1 cellular context compared by ENCODE assay signal in the genomic region with DNA sequence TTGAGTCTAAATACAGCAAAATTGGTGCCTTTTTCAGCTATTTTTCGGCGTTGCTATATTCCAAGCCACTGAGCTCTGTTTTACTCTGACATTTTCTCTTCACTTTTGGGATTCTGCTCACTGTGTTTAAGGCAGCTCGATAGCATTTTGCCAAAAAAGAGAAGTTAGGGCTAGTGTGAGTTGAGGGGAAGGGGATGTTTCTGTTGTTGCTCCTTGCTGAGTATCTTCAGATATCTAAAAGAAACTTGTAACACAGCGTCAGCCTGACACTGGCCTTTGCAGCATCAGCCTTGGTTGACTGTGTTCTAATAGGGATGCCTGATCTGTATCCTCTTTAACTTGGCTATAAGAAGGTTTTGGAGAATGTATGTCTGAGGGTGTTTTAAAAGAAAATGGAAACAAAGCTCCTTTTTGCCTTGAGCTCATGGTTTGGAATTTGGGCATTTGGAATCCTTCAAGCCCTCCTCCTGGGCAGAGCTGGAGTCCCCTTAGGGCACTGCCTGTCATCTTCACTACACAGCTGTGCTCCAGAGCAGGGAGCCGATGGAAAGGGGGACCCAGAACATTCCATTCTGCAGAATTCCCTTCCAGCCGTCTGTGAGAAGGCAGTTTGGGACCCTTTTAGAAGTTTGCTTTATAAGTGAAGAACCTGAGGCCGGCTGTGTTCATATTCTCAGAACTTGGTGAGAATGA.
TF ChIP-seq lines count a peak whose summit lies in the region.

No MANE protein-coding gene starts in this region.

TF ChIP-seq in WTC11, 78 proteins besides CTCF, POLR2A, EP300 and RAD21:
- TF ChIP-seq, protein P1, sequence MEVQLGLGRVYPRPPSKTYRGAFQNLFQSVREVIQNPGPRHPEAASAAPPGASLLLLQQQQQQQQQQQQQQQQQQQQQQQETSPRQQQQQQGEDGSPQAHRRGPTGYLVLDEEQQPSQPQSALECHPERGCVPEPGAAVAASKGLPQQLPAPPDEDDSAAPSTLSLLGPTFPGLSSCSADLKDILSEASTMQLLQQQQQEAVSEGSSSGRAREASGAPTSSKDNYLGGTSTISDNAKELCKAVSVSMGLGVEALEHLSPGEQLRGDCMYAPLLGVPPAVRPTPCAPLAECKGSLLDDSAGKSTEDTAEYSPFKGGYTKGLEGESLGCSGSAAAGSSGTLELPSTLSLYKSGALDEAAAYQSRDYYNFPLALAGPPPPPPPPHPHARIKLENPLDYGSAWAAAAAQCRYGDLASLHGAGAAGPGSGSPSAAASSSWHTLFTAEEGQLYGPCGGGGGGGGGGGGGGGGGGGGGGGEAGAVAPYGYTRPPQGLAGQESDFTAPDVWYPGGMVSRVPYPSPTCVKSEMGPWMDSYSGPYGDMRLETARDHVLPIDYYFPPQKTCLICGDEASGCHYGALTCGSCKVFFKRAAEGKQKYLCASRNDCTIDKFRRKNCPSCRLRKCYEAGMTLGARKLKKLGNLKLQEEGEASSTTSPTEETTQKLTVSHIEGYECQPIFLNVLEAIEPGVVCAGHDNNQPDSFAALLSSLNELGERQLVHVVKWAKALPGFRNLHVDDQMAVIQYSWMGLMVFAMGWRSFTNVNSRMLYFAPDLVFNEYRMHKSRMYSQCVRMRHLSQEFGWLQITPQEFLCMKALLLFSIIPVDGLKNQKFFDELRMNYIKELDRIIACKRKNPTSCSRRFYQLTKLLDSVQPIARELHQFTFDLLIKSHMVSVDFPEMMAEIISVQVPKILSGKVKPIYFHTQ (CRISPR knock-in tag; IDR thresholded peaks at IDR 0.05): no peak
- TF ChIP-seq GRHL2 (CRISPR knock-in tag; IDR thresholded peaks at IDR 0.05; ENCODE audit: insufficient replicate concordance, severe bottlenecking) (no peak), KAT7 (CRISPR knock-in tag; IDR thresholded peaks at IDR 0.05; ENCODE audit: borderline replicate concordance) (no peak), RORB (CRISPR knock-in tag; IDR thresholded peaks at IDR 0.05) (no peak), ZNF121 (CRISPR knock-in tag; IDR thresholded peaks at IDR 0.05) (no peak)
- TF ChIP-seq, protein P2, sequence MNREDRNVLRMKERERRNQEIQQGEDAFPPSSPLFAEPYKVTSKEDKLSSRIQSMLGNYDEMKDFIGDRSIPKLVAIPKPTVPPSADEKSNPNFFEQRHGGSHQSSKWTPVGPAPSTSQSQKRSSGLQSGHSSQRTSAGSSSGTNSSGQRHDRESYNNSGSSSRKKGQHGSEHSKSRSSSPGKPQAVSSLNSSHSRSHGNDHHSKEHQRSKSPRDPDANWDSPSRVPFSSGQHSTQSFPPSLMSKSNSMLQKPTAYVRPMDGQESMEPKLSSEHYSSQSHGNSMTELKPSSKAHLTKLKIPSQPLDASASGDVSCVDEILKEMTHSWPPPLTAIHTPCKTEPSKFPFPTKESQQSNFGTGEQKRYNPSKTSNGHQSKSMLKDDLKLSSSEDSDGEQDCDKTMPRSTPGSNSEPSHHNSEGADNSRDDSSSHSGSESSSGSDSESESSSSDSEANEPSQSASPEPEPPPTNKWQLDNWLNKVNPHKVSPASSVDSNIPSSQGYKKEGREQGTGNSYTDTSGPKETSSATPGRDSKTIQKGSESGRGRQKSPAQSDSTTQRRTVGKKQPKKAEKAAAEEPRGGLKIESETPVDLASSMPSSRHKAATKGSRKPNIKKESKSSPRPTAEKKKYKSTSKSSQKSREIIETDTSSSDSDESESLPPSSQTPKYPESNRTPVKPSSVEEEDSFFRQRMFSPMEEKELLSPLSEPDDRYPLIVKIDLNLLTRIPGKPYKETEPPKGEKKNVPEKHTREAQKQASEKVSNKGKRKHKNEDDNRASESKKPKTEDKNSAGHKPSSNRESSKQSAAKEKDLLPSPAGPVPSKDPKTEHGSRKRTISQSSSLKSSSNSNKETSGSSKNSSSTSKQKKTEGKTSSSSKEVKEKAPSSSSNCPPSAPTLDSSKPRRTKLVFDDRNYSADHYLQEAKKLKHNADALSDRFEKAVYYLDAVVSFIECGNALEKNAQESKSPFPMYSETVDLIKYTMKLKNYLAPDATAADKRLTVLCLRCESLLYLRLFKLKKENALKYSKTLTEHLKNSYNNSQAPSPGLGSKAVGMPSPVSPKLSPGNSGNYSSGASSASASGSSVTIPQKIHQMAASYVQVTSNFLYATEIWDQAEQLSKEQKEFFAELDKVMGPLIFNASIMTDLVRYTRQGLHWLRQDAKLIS (CRISPR knock-in tag; IDR thresholded peaks at IDR 0.05; ENCODE audit: borderline replicate concordance): no peak
- TF ChIP-seq, protein P3, sequence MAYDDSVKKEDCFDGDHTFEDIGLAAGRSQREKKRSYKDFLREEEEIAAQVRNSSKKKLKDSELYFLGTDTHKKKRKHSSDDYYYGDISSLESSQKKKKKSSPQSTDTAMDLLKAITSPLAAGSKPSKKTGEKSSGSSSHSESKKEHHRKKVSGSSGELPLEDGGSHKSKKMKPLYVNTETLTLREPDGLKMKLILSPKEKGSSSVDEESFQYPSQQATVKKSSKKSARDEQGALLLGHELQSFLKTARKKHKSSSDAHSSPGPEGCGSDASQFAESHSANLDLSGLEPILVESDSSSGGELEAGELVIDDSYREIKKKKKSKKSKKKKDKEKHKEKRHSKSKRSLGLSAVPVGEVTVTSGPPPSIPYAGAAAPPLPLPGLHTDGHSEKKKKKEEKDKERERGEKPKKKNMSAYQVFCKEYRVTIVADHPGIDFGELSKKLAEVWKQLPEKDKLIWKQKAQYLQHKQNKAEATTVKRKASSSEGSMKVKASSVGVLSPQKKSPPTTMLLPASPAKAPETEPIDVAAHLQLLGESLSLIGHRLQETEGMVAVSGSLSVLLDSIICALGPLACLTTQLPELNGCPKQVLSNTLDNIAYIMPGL (CRISPR knock-in tag; IDR thresholded peaks at IDR 0.05): no peak
- TF ChIP-seq, protein P4, sequence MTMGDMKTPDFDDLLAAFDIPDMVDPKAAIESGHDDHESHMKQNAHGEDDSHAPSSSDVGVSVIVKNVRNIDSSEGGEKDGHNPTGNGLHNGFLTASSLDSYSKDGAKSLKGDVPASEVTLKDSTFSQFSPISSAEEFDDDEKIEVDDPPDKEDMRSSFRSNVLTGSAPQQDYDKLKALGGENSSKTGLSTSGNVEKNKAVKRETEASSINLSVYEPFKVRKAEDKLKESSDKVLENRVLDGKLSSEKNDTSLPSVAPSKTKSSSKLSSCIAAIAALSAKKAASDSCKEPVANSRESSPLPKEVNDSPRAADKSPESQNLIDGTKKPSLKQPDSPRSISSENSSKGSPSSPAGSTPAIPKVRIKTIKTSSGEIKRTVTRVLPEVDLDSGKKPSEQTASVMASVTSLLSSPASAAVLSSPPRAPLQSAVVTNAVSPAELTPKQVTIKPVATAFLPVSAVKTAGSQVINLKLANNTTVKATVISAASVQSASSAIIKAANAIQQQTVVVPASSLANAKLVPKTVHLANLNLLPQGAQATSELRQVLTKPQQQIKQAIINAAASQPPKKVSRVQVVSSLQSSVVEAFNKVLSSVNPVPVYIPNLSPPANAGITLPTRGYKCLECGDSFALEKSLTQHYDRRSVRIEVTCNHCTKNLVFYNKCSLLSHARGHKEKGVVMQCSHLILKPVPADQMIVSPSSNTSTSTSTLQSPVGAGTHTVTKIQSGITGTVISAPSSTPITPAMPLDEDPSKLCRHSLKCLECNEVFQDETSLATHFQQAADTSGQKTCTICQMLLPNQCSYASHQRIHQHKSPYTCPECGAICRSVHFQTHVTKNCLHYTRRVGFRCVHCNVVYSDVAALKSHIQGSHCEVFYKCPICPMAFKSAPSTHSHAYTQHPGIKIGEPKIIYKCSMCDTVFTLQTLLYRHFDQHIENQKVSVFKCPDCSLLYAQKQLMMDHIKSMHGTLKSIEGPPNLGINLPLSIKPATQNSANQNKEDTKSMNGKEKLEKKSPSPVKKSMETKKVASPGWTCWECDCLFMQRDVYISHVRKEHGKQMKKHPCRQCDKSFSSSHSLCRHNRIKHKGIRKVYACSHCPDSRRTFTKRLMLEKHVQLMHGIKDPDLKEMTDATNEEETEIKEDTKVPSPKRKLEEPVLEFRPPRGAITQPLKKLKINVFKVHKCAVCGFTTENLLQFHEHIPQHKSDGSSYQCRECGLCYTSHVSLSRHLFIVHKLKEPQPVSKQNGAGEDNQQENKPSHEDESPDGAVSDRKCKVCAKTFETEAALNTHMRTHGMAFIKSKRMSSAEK (CRISPR knock-in tag; IDR thresholded peaks at IDR 0.05; ENCODE audit: borderline replicate concordance): no peak
- TF ChIP-seq, protein P5, sequence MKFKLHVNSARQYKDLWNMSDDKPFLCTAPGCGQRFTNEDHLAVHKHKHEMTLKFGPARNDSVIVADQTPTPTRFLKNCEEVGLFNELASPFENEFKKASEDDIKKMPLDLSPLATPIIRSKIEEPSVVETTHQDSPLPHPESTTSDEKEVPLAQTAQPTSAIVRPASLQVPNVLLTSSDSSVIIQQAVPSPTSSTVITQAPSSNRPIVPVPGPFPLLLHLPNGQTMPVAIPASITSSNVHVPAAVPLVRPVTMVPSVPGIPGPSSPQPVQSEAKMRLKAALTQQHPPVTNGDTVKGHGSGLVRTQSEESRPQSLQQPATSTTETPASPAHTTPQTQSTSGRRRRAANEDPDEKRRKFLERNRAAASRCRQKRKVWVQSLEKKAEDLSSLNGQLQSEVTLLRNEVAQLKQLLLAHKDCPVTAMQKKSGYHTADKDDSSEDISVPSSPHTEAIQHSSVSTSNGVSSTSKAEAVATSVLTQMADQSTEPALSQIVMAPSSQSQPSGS (CRISPR knock-in tag; IDR thresholded peaks at IDR 0.05; ENCODE audit: borderline replicate concordance, low read depth): no peak
